18 cellular contexts compared by ENCODE assay signal in genomic region chr2:230678018-230678417, GRCh38. TPM values are rescaled to one million over a fixed set of nuclear protein-coding genes. Genes with fewer than 3 reads are reported as not detected.
DNase-seq lines count a peak whose midpoint lies in the region; ATAC-seq and TF ChIP-seq lines count a peak whose summit lies in the region.
"Had no signal": no experiment of that assay in that cellular context is flagged by ENCODE, and none has a peak within 500 bp of the region (broad histone marks: within the 10 kb centered on the region; RNA-seq: fewer than 3 reads in every experiment).

No MANE protein-coding gene starts in this region.

- peak; percentile 38 for ATAC-seq in activated CD8-positive, alpha-beta memory T cell treated with anti-CD3 and anti-CD28 coated beads, Interleukin-2, amount 10 ng/mL, durations not matched to agents 7 days and 5 days
- no peak for ATAC-seq in activated T-helper 17 cell treated with anti-CD3 and anti-CD28 coated beads, Interleukin-2, amount 50 U/mL, for 72 hours (replicated peaks)
- ATAC-seq: HepG2, Panc1 had no signal

- H3K27me3 ChIP-seq in HL-60 (ENCODE audit: insufficient read depth, poor library complexity, severe bottlenecking) (no peaks in the 10 kb centered on the region), neutrophil (no peaks in the 10 kb centered on the region)

- H3K27ac ChIP-seq in HL-60 (replicated peaks) (peak overlapping the region; percentile 30), neutrophil (peak overlapping the region; percentile 61)
- H3K27ac ChIP-seq: KMS-11 had no signal

- peaks cover 42% of the 10 kb centered on the region for H3K4me1 Mint-ChIP-seq in activated CD8-positive, alpha-beta memory T cell treated with anti-CD3 and anti-CD28 coated beads, Interleukin-2, amount 10 ng/mL, durations not matched to agents 7 days and 5 days
- peaks cover 18% of the 10 kb centered on the region for H3K4me1 Mint-ChIP-seq in activated T-helper 17 cell treated with anti-CD3 and anti-CD28 coated beads, Interleukin-2, amount 50 U/mL, for 72 hours

- peak overlapping the region; percentile 75 for H3K27ac Mint-ChIP-seq in activated CD8-positive, alpha-beta memory T cell treated with anti-CD3 and anti-CD28 coated beads, Interleukin-2, amount 10 ng/mL, durations not matched to agents 7 days and 5 days
- no peak overlapping the region for H3K27ac Mint-ChIP-seq in activated T-helper 17 cell treated with anti-CD3 and anti-CD28 coated beads, Interleukin-2, amount 50 U/mL, for 72 hours

- no peaks in the 10 kb centered on the region for H3K27me3 Mint-ChIP-seq in activated CD8-positive, alpha-beta memory T cell treated with anti-CD3 and anti-CD28 coated beads, Interleukin-2, amount 10 ng/mL, durations not matched to agents 7 days and 5 days
- H3K27me3 Mint-ChIP-seq in activated T-helper 17 cell treated with anti-CD3 and anti-CD28 coated beads, Interleukin-2, amount 50 U/mL, for 72 hours, result no peaks in the 10 kb centered on the region

- no peak overlapping the region for H3K4me3 Mint-ChIP-seq in activated CD8-positive, alpha-beta memory T cell treated with anti-CD3 and anti-CD28 coated beads, Interleukin-2, amount 10 ng/mL, durations not matched to agents 7 days and 5 days
- H3K4me3 Mint-ChIP-seq in activated T-helper 17 cell treated with anti-CD3 and anti-CD28 coated beads, Interleukin-2, amount 50 U/mL, for 72 hours, result peak overlapping the region; percentile 3

- peaks cover 13% of the 10 kb centered on the region for H3K9me3 Mint-ChIP-seq in activated CD8-positive, alpha-beta memory T cell treated with anti-CD3 and anti-CD28 coated beads, Interleukin-2, amount 10 ng/mL, durations not matched to agents 7 days and 5 days (ENCODE audit: low read depth)
- no peaks in the 10 kb centered on the region for H3K9me3 Mint-ChIP-seq in activated T-helper 17 cell treated with anti-CD3 and anti-CD28 coated beads, Interleukin-2, amount 50 U/mL, for 72 hours

- peaks cover 29% of the 10 kb centered on the region for H3K36me3 Mint-ChIP-seq in activated CD8-positive, alpha-beta memory T cell treated with anti-CD3 and anti-CD28 coated beads, Interleukin-2, amount 10 ng/mL, durations not matched to agents 7 days and 5 days
- no peaks in the 10 kb centered on the region for H3K36me3 Mint-ChIP-seq in activated T-helper 17 cell treated with anti-CD3 and anti-CD28 coated beads, Interleukin-2, amount 50 U/mL, for 72 hours (ENCODE audit: low read depth)

- CTCF ChIA-PET in activated CD8-positive, alpha-beta memory T cell treated with anti-CD3 and anti-CD28 coated beads, Interleukin-2, amount 10 ng/mL, durations not matched to agents 7 days and 5 days (lab: Charles Lee), result interaction anchor here (1.0 to 2.8 kb wide), 6 partner anchors 9 to 85 kb away, joined by 3 to 19 read pairs (median 4); no protein-coding TSS in a partner anchor

- no peaks in the 10 kb centered on the region for H3K9me3 ChIP-seq in neutrophil

- peaks cover 28 to 35% of the 10 kb centered on the region in 2 experiments for H3K4me1 ChIP-seq in neutrophil (ENCODE audit: control insufficient read depth in 1 of 2, insufficient read depth in 1 of 2, low read depth in 1 of 2, low read length in 1 of 2)

- no peak for TF ChIP-seq CTCF in HL-60 (IDR thresholded peaks at IDR 0.05; ENCODE audit: insufficient read depth, low read length)
- no peak for TF ChIP-seq CTCF in neutrophil (IDR thresholded peaks at IDR 0.05)

- H3K36me3 ChIP-seq in neutrophil, result no peaks in the 10 kb centered on the region

- DNase-seq in activated CD8-positive, alpha-beta memory T cell treated with anti-CD3 and anti-CD28 coated beads, Interleukin-2, amount 10 ng/mL, durations not matched to agents 7 days and 5 days, result no peak
- DNase-seq in activated CD8-positive, alpha-beta memory T cell treated with anti-CD3 and anti-CD28 coated beads, Interleukin-2, amount 50 U/mL, for 48 hours, result no peak
- DNase-seq in HL-60 (ENCODE audit: low read depth in 1 of 2, low spot score in 1 of 2), result no peak
- DNase-seq in OCI-M1 (lab: John Stamatoyannopoulos, UW), result no peak
- DNase-seq in NOMO-1 treated with dmso at 0.1 percent for 144 hours (lab: John Stamatoyannopoulos, UW; ENCODE audit: unreplicated experiment), result no peak
- DNase-seq: C1 segment of cervical spinal cord, COR-L47, GOT3, NCI-H1048, NCI-H1436 treated with DMSO at 0.1 percent for 48 hours, NCI-H2029 treated with DMSO at 0.1 percent for 48 hours, NCI-H2171 treated with DMSO at 0.1 percent for 48 hours, NCI-H446 treated with DMSO at 0.1 percent for 48 hours had no signal

- no peak overlapping the region for H3K4me3 ChIP-seq in HL-60 (replicated peaks; ENCODE audit: insufficient read depth, low read length)
- H3K4me3 ChIP-seq in neutrophil (ENCODE audit: low read depth in 1 of 2, low read length in 1 of 2), result peak overlapping the region in 1 of 2 experiments; percentile 5

RNA-seq across cellular contexts. Expression of gene CAB39, which starts 34.6 kb away (rescaled TPM):
- 100 to 1,000 TPM; 148 to 174 TPM for total RNA-seq in activated CD8-positive, alpha-beta memory T cell treated with anti-CD3 and anti-CD28 coated beads, Interleukin-2, amount 10 ng/mL, durations not matched to agents 7 days and 5 days
- total RNA-seq in activated T-helper 17 cell treated with anti-CD3 and anti-CD28 coated beads, Interleukin-2, amount 50 U/mL, for 72 hours, result 100 to 1,000 TPM in 1 of 2 donors, 10 to 100 TPM in 1; 93.3 to 137 TPM
